ENCODE assay signal across 1 cellular context in genomic region chr2:45102579-45103117, GRCh38.
TF ChIP-seq lines count a peak whose summit lies in the region.

No MANE protein-coding gene starts in this region.

TF ChIP-seq in K562, 482 proteins besides CTCF, POLR2A, EP300 and RAD21:
- no peak for TF ChIP-seq ZNF76 (CRISPR knock-in tag; IDR thresholded peaks at IDR 0.05; ENCODE audit: borderline replicate concordance)
- TF ChIP-seq CEBPB (tag; IDR thresholded peaks at IDR 0.05), result peak; percentile 37; the same call in 1 of the 2 replicates
- TF ChIP-seq BRF1 (IDR thresholded peaks at IDR 0.05; ENCODE audit: borderline replicate concordance, extremely low read depth, insufficient read length), result no peak
- no peak for TF ChIP-seq CEBPG (CRISPR knock-in tag; IDR thresholded peaks at IDR 0.05)
- TF ChIP-seq CEBPG (tag; conservative IDR thresholded peaks at IDR 0.05 in 1 of 2, IDR thresholded peaks at IDR 0.05 in 1 of 2), result peak in 1 of 2 experiments; percentile 19; a peak in 1 of 4 replicates
